ENCODE assay signal across 8 cellular contexts in the genomic region with DNA sequence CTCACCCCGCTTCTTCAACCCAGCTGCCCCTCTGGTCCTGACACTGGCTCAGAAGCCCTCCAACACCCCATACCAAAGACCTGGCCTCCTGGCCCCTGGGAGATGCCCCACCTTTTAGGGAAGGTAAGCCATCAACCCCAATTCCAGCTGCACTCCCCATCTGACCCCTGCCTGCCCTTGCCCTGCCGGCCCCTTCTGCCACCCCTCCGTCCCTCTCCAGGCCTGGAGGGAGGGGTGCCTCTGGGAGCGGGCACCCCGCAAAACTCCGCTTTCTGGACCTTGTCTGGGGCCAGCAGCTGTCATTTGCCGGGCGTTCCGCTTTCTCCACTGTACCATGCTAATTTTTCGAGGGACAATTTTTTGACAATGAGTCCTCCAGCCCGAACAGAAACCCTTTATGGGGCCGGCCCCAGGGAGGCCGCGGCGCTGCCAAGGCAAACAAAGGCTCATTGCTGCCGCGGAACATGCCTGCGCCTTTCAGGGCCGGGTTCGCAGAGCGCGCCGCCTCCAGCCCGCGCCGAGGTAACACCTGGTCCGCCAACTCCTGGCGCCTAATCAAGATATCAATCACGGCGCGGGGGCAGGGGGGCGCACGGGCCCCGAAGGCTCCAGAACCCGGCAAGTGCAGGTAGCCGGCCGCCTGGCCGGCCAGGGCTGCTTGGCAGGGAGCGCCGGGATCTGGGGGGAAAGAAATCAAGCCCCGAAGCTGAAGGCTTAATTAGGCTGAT.
A peak's percentile ranks its signal among the peaks of the same experiment; 100 is the strongest.
DNase-seq lines count a peak whose midpoint lies in the region; ATAC-seq and TF ChIP-seq lines count a peak whose summit lies in the region.

No MANE protein-coding gene starts in this region.

- H3K9me3 ChIP-seq in left ventricle myocardium inferior (replicated peaks) = no peaks in the 10 kb centered on the region

- DNase-seq in HuH-7 (ENCODE audit: low spot score) (peak; percentile 46), left ventricle myocardium inferior (peak; percentile 25), posterior cingulate gyrus (peak; percentile 54 to 95 (median 66)), OCI-M1 (lab: John Stamatoyannopoulos, UW) (no peak), NCI-H187 (lab: John Stamatoyannopoulos, UW) (no peak)
- no peak for DNase-seq in stimulated activated CD4-positive, alpha-beta T cell treated with anti-CD3 and anti-CD28 coated beads, Interleukin-4, amount 100 ng/mL, for 1 hour

- ATAC-seq in HG03280 (IDR thresholded peaks at IDR 0.05; ENCODE audit: unreplicated experiment) = no peak

- intact Hi-C loops in left ventricle myocardium inferior (cut with micrococcal nuclease) (no loop called here), posterior cingulate gyrus (cut with DNase I) (no loop called here)

- H3K4me1 ChIP-seq in left ventricle myocardium inferior = peaks cover 17% of the 10 kb centered on the region

- H3K27ac ChIP-seq in VCaP (peak overlapping the region; percentile 69), left ventricle myocardium inferior (replicated peaks) (no peak overlapping the region)

- H3K27me3 ChIP-seq in left ventricle myocardium inferior (ENCODE audit: low read depth) = peaks cover 70% of the 10 kb centered on the region

- H3K36me3 ChIP-seq in left ventricle myocardium inferior = no peaks in the 10 kb centered on the region

- TF ChIP-seq CTCF in VCaP (conservative IDR thresholded peaks at IDR 0.05) = peak; percentile 22
- TF ChIP-seq CTCF in left ventricle myocardium inferior (IDR thresholded peaks at IDR 0.05; ENCODE audit: borderline replicate concordance) = no peak

- H3K4me3 ChIP-seq in left ventricle myocardium inferior = peak overlapping the region; percentile 57

Comparison
In these comparisons a context has a peak if more than half of its experiments do, and no peak if none do; other contexts are left out.
1. DNase-seq: peak in HuH-7 (single experiment), left ventricle myocardium inferior (single experiment) and posterior cingulate gyrus (10 of 10); none in stimulated activated CD4-positive, alpha-beta T cell treated with anti-CD3 and anti-CD28 coated beads, Interleukin-4, amount 100 ng/mL, for 1 hour (single experiment), OCI-M1 (single experiment) and NCI-H187 (0 of 2).